Comparison of ENCODE assay signal across 8 cellular contexts in the genomic region with DNA sequence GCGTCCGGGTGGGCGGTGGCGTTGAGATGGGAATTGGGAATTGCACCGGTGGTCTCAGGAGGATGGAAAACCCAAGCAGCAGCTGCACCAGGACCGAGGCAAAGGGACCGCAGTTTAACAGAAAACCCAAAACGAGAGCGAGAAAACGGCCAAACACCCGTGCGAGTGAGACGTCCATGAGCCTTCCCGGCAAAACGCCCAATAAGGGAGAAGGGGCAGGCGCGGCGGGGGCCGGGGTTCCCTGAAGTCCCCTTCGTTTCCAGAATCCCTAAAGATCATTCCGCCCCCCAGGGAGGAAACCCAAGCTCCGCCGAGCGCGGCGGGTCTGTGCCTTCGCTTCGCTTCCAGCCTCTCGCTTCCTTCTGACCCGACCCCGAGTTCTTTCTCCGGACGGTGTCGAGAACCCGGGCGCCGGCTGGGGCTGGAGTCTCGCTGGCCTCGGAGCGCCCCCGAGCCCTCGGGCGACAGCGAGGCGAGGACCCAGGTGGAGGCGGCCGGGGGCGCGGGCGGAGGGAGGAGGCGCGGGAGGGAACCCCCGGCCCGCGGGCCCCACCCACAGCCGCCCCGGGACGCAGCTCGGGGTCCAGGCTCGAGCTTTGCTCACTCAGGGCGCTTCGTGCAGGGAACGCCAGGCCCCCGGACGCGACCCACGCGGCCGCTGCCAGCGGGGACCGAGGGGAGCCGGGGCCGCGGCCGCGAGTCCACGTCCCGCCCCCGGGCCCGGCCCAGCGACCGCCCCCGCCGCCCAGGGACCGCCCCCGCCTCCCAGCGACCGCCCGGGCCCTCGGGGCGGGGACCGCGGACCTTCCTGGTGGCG. TPM values are rescaled to one million over a fixed set of nuclear protein-coding genes. Genes with fewer than 3 reads are reported as not detected.
DNase-seq lines count a peak whose midpoint lies in the region; ATAC-seq, FAIRE-seq and TF ChIP-seq lines count a peak whose summit lies in the region.

A gene (plus strand): TSS at position 799 of the 817 bp plus-strand sequence. CDS start 691 bp downstream, outside the sequence.

- H3K4me3 ChIP-seq in OCI-LY1 (ENCODE audit: low read depth, low read length, poor library complexity, severe bottlenecking) (peak within 1 kb of the TSS; percentile 72), neuronal stem cell (ENCODE audit: low read length in 2 of 2) (peak within 1 kb of the TSS; percentile 54 to 80)

- H3K27me3 ChIP-seq in OCI-LY1 (ENCODE audit: insufficient read depth, low read length) (peaks cover 7% of the 10 kb centered on the region; the same call in 1 of the 2 replicates), neuronal stem cell (ENCODE audit: control insufficient read depth in 3 of 3, insufficient read depth in 3 of 3, low read depth in 1 of 3, low read length in 3 of 3) (peaks cover 0 to 14% (median 0%) of the 10 kb centered on the region in 3 experiments)

- H3K9me3 ChIP-seq in OCI-LY1 (ENCODE audit: low read length): no peaks in the 10 kb centered on the region
- no peaks in the 10 kb centered on the region for H3K9me3 ChIP-seq in neuronal stem cell (replicated peaks in 1 of 2; ENCODE audit: control insufficient read depth in 2 of 2, insufficient read depth in 1 of 2, low read depth in 1 of 2, low read length in 2 of 2)

- H2BK12ac ChIP-seq in neuronal stem cell (ENCODE audit: low read length): peak within 1 kb of the TSS; percentile 95

- H3F3A ChIP-seq in OCI-LY1 (ENCODE audit: insufficient read depth, low read length): no peaks in the 10 kb centered on the region

- H3K4me1 ChIP-seq in OCI-LY1 (ENCODE audit: insufficient read depth, low read length, severe bottlenecking): peaks cover 31% of the 10 kb centered on the region
- H3K4me1 ChIP-seq in neuronal stem cell (ENCODE audit: control insufficient read depth in 2 of 2, insufficient read depth in 1 of 2, low read depth in 1 of 2, low read length in 2 of 2): peaks cover 18 to 24% of the 10 kb centered on the region in 2 donors

- no peak for FAIRE-seq in frontal cortex (lab: Jason Lieb, UNC)

- H2AFZ ChIP-seq in OCI-LY1 (ENCODE audit: low read length): no peak within 1 kb of the TSS
- H2AFZ ChIP-seq in neuronal stem cell (ENCODE audit: low read length): peak within 1 kb of the TSS; percentile 90

- H3K4ac ChIP-seq in neuronal stem cell (ENCODE audit: low read length): peak within 1 kb of the TSS; percentile 98

- H3K9ac ChIP-seq in OCI-LY1 (ENCODE audit: low read length) (peak within 1 kb of the TSS; percentile 77), neuronal stem cell (ENCODE audit: low read depth, low read length, poor library complexity) (peak within 1 kb of the TSS; percentile 80)

- peak within 1 kb of the TSS; percentile 96 for H3K23ac ChIP-seq in neuronal stem cell (ENCODE audit: low read depth, low read length, poor library complexity)

- H3K4me3 Mint-ChIP-seq in activated T-helper 17 cell treated with anti-CD3 and anti-CD28 coated beads, Interleukin-2, amount 50 U/mL, for 72 hours: peak within 1 kb of the TSS; percentile 97

- peaks cover 7% of the 10 kb centered on the region for H3K79me1 ChIP-seq in neuronal stem cell (ENCODE audit: low read depth, low read length)

- H3K4me2 ChIP-seq in OCI-LY1 (ENCODE audit: low read length): peak within 1 kb of the TSS; percentile 97
- H3K4me2 ChIP-seq in neuronal stem cell (ENCODE audit: insufficient read depth, low read length, poor library complexity, severe bottlenecking): peak within 1 kb of the TSS; percentile 93

- peak within 1 kb of the TSS; percentile 42 for H2BK5ac ChIP-seq in neuronal stem cell (ENCODE audit: low read length)

- no peaks in the 10 kb centered on the region for H4K20me1 ChIP-seq in OCI-LY1 (ENCODE audit: insufficient read depth, low read length)

- peak within 1 kb of the TSS; percentile 93 for H4K8ac ChIP-seq in neuronal stem cell (ENCODE audit: low read depth, low read length)

- peak; percentile 97 for DNase-seq in GM03348 (ENCODE audit: low spot score)
- peak; percentile 85 to 95 for DNase-seq in frontal cortex (ENCODE audit: low spot score in 2 of 2)
- no peak for DNase-seq in neuronal stem cell (ENCODE audit: low spot score)
- DNase-seq in NCI-H524 treated with DMSO at 0.1 percent for 48 hours (lab: John Stamatoyannopoulos, UW): no peak

- TF ChIP-seq CTCF in OCI-LY1 (IDR thresholded peaks at IDR 0.05; ENCODE audit: low read length): no peak

- peak within 1 kb of the TSS; percentile 39 for H4K91ac ChIP-seq in neuronal stem cell (ENCODE audit: low read depth, low read length, poor library complexity)

- WGBS in neuronal stem cell (ENCODE audit: extremely low coverage in 2 of 2, insufficient read length in 2 of 2, insufficient replicate concordance in 1 of 2), 2 donors: no CpG with 5 or more reads among the region's 94 CpGs

- peak within 1 kb of the TSS; percentile 94 for H3K14ac ChIP-seq in neuronal stem cell (ENCODE audit: low read length)

- no peaks in the 10 kb centered on the region for H3K9me2 ChIP-seq in OCI-LY1 (ENCODE audit: low read depth, low read length)

- peaks cover 7% of the 10 kb centered on the region; the same call in 1 of the 2 replicates for H3K36me3 ChIP-seq in OCI-LY1 (ENCODE audit: insufficient read depth, low read length)
- peaks cover 15 to 19% of the 10 kb centered on the region in 2 donors for H3K36me3 ChIP-seq in neuronal stem cell (replicated peaks in 1 of 2; ENCODE audit: control insufficient read depth in 2 of 2, insufficient read depth in 2 of 2, low read length in 2 of 2)

- H2BK120ac ChIP-seq in neuronal stem cell (ENCODE audit: low read depth, low read length): peak within 1 kb of the TSS; percentile 67

- H3K79me2 ChIP-seq in OCI-LY1 (ENCODE audit: insufficient read depth, low read length): no peaks in the 10 kb centered on the region

- H2BK15ac ChIP-seq in neuronal stem cell (ENCODE audit: low read length): peak within 1 kb of the TSS; percentile 92

- H3K27ac ChIP-seq in OCI-LY1 (ENCODE audit: low read depth, low read length, poor library complexity, severe bottlenecking) (no peak within 1 kb of the TSS), neuronal stem cell (replicated peaks; ENCODE audit: low read length) (no peak within 1 kb of the TSS)

- no peaks in the 10 kb centered on the region for H3K27me3 Mint-ChIP-seq in activated T-helper 17 cell treated with anti-CD3 and anti-CD28 coated beads, Interleukin-2, amount 50 U/mL, for 72 hours

- peak within 1 kb of the TSS; percentile 96 for H3K27ac Mint-ChIP-seq in activated T-helper 17 cell treated with anti-CD3 and anti-CD28 coated beads, Interleukin-2, amount 50 U/mL, for 72 hours

- peak within 1 kb of the TSS; percentile 100 for H2AK5ac ChIP-seq in neuronal stem cell (ENCODE audit: low read depth, low read length)

- H3K18ac ChIP-seq in neuronal stem cell (ENCODE audit: low read length): peak within 1 kb of the TSS; percentile 94

- ATAC-seq in HG02588 (IDR thresholded peaks at IDR 0.05; ENCODE audit: unreplicated experiment) (peak; percentile 56), HG02840 (IDR thresholded peaks at IDR 0.05; ENCODE audit: low FRiP score, unreplicated experiment) (no peak)
- peak; percentile 37 for ATAC-seq in activated T-helper 17 cell treated with anti-CD3 and anti-CD28 coated beads, Interleukin-2, amount 50 U/mL, for 72 hours (replicated peaks)

- no peaks in the 10 kb centered on the region for H3K9me3 Mint-ChIP-seq in activated T-helper 17 cell treated with anti-CD3 and anti-CD28 coated beads, Interleukin-2, amount 50 U/mL, for 72 hours

- peaks cover 38% of the 10 kb centered on the region for H3K36me3 Mint-ChIP-seq in activated T-helper 17 cell treated with anti-CD3 and anti-CD28 coated beads, Interleukin-2, amount 50 U/mL, for 72 hours (ENCODE audit: low read depth)

- H3K4me1 Mint-ChIP-seq in activated T-helper 17 cell treated with anti-CD3 and anti-CD28 coated beads, Interleukin-2, amount 50 U/mL, for 72 hours: peaks cover 11% of the 10 kb centered on the region

RNA-seq across cellular contexts. Expression of the gene that starts here (rescaled TPM):
- total RNA-seq in activated T-helper 17 cell treated with anti-CD3 and anti-CD28 coated beads, Interleukin-2, amount 50 U/mL, for 72 hours: 100 to 1,000 TPM in 1 of 2 donors, 10 to 100 TPM in 1; 31.7 to 196 TPM
- 0.41 TPM for total RNA-seq in frontal cortex
- 50.4 TPM for polyA plus RNA-seq in neuronal stem cell (2013, experiment 1 of 2)
- 48.9 TPM for polyA plus RNA-seq in neuronal stem cell (2013, experiment 2 of 2)

Comparison
In these comparisons a context has a peak if more than half of its experiments do, and no peak if none do; other contexts are left out.
1. RNA of the gene that starts here (total RNA-seq): 31.7 to 196 TPM in activated T-helper 17 cell treated with anti-CD3 and anti-CD28 coated beads, Interleukin-2, amount 50 U/mL, for 72 hours; 0.41 TPM in frontal cortex (single experiment); every median in the first group is over 10 times any median in the second.
2. Peak in DNase-seq in frontal cortex; RNA of the gene not detected or under 1 TPM.